In genomic region chr1:244730153-244730933, GRCh38 we compare ENCODE assay signal across 8 cellular contexts.
DNase-seq lines count a peak whose midpoint lies in the region; ATAC-seq, FAIRE-seq and TF ChIP-seq lines count a peak whose summit lies in the region.

No MANE protein-coding gene starts in this region.

- H3K4me3 ChIP-seq in AG04449 (ENCODE audit: low read depth, low read length) (peak overlapping the region; percentile 55), SJSA1 (peak overlapping the region; percentile 56), small intestine (ENCODE audit: low read depth in 1 of 2, low read length in 2 of 2) (peak overlapping the region; percentile 49 to 62)

- FAIRE-seq in small intestine (lab: Jason Lieb, UNC), result no peak

- no peaks in the 10 kb centered on the region for H3K27me3 ChIP-seq in SJSA1 (replicated peaks)
- no peaks in the 10 kb centered on the region for H3K27me3 ChIP-seq in small intestine (ENCODE audit: control insufficient read depth in 2 of 2, insufficient read depth in 2 of 2, low read length in 2 of 2)

- DNase-seq in AG04449 (ENCODE audit: low read depth, low spot score) (no peak), SJSA1 (ENCODE audit: low read depth in 1 of 2, low spot score in 2 of 2) (peak; percentile 49 to 51), caudate nucleus (lab: John Stamatoyannopoulos, UW) (peak in 24 of 61 donors; percentile 5 to 45 (median 20)), islet precursor cell (peak; percentile 85), small intestine (peak; percentile 25)

- H3K9me3 ChIP-seq in SJSA1 (replicated peaks), result peaks cover 2% of the 10 kb centered on the region; the same call in 1 of the 2 replicates
- H3K9me3 ChIP-seq in small intestine (ENCODE audit: control insufficient read depth, low read depth), result no peaks in the 10 kb centered on the region

- ATAC-seq in GM19351 (IDR thresholded peaks at IDR 0.05; ENCODE audit: unreplicated experiment), result peak; percentile 31
- no peak for ATAC-seq in HG02571 (IDR thresholded peaks at IDR 0.05; ENCODE audit: unreplicated experiment)
- ATAC-seq in HG02588 (IDR thresholded peaks at IDR 0.05; ENCODE audit: unreplicated experiment), result no peak

- H3K27ac ChIP-seq in SJSA1 (no peak overlapping the region), caudate nucleus (ENCODE audit: low read depth, low read length) (peak overlapping the region; percentile 58), small intestine (ENCODE audit: low read depth in 1 of 2, low read length in 1 of 2) (no peak overlapping the region)

- POLR2A ChIA-PET in AG04449 (lab: Yijun Ruan, JAX), result no interaction called here

- TF ChIP-seq CTCF in AG04449 (IDR thresholded peaks at IDR 0.05; ENCODE audit: insufficient read depth, low read length, missing control alignments), result no peak

- no peaks in the 10 kb centered on the region for H3K36me3 ChIP-seq in SJSA1
- no peaks in the 10 kb centered on the region for H3K36me3 ChIP-seq in small intestine (ENCODE audit: control insufficient read depth in 2 of 2, insufficient read depth in 2 of 2, low read length in 2 of 2)

- WGBS in small intestine, 3 donors, result 0 to 1% (median 1%) methylated on average over 46 to 94 of the region's 94 CpGs

- H3K4me1 ChIP-seq in SJSA1 (replicated peaks), result peaks cover 8% of the 10 kb centered on the region
- no peaks in the 10 kb centered on the region for H3K4me1 ChIP-seq in small intestine (ENCODE audit: control insufficient read depth in 2 of 2, insufficient read depth in 1 of 2, low read depth in 1 of 2, low read length in 1 of 2)

- CTCF ChIA-PET in AG04449 (lab: Yijun Ruan, JAX), result interaction anchor here (1.2 kb wide), 1 partner anchor 11 kb away, joined by 3 read pairs; no protein-coding TSS in a partner anchor
